1 cellular context compared by ENCODE assay signal in the genomic region with DNA sequence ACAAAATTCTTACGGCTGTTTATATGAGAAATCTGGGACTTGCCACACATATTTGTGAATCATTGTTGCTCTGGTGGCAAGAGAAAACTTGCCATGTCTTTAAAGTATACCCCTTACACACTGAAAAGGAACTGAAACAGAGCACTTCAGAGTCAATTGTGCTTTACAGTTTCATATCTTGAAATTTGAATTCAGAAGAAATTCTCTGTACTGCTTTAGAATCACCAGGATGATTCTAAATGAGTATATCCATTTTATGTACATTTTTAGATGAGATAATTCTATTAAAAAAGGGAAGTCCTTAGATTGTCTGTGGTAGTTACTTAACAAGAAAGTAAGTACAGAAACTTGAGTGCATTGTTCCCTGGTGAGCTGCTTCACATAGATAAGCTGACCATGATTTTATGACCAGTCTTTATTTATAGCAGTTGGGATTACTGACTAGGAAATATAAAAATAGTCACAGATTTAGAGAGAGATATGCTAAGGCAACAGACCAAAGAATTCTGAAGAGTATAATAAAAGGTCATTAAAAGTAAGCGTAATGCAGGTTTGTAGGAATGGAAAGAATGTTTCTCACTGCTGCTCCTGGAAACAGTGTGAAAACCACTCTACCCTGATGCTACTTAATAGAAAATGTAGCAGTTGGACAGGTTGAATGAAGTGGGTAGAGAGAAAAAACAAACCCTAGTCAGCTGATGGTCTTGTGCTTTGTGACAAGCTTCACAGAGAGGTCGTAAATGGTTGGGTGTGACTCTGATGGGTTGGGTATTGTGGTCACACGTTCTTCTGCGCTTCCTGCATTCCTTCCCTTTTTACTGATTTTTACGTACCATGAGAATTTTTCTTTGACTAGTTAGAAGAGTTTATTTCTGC.
TF ChIP-seq lines count a peak whose summit lies in the region.

No MANE protein-coding gene starts in this region.

TF ChIP-seq in IMR-90, 13 proteins besides CTCF, POLR2A, EP300 and RAD21 (continued from another document):
- TF ChIP-seq BHLHE40 (IDR thresholded peaks at IDR 0.05; ENCODE audit: low read depth, low read length) (peak; percentile 88), NFE2L2 (IDR thresholded peaks at IDR 0.05; ENCODE audit: low read depth, low read length) (no peak), MAFK (IDR thresholded peaks at IDR 0.05; ENCODE audit: low read depth, low read length) (no peak), CEBPB (IDR thresholded peaks at IDR 0.05; ENCODE audit: low read depth, low read length) (peak; percentile 36; the same call in 1 of the 2 replicates), RFX5 (IDR thresholded peaks at IDR 0.05; ENCODE audit: low read depth, low read length) (no peak), ELK1 (IDR thresholded peaks at IDR 0.05; ENCODE audit: borderline replicate concordance, low read depth, low read length) (no peak), MXI1 (IDR thresholded peaks at IDR 0.05; ENCODE audit: borderline replicate concordance, low read depth, low read length) (no peak), SMC3 (IDR thresholded peaks at IDR 0.05; ENCODE audit: low read depth, low read length) (no peak), FOS (IDR thresholded peaks at IDR 0.05; ENCODE audit: low read depth, low read length) (no peak), MAZ (IDR thresholded peaks at IDR 0.05; ENCODE audit: borderline replicate concordance, low read depth, low read length) (no peak)
- TF ChIP-seq, protein P1, sequence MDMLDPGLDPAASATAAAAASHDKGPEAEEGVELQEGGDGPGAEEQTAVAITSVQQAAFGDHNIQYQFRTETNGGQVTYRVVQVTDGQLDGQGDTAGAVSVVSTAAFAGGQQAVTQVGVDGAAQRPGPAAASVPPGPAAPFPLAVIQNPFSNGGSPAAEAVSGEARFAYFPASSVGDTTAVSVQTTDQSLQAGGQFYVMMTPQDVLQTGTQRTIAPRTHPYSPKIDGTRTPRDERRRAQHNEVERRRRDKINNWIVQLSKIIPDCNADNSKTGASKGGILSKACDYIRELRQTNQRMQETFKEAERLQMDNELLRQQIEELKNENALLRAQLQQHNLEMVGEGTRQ (IDR thresholded peaks at IDR 0.05; ENCODE audit: low read depth, low read length) = peak; percentile 38; the same call in 1 of the 2 replicates
